ENCODE assay signal across 8 cellular contexts in genomic region chr3:14949126-14949525, GRCh38. TPM values are rescaled to one million over a fixed set of nuclear protein-coding genes. Genes with fewer than 3 reads are reported as not detected.
DNase-seq lines count a peak whose midpoint lies in the region; ATAC-seq, FAIRE-seq and TF ChIP-seq lines count a peak whose summit lies in the region.

No MANE protein-coding gene starts in this region.

- peaks cover 6 to 13% of the 10 kb centered on the region in 2 donors for H3K36me3 ChIP-seq in kidney (ENCODE audit: control insufficient read depth in 1 of 2, insufficient read depth in 2 of 2, low read length in 2 of 2)
- peaks cover 13% of the 10 kb centered on the region for H3K36me3 ChIP-seq in suprapubic skin

- no peak for TF ChIP-seq POLR2A in suprapubic skin (IDR thresholded peaks at IDR 0.05)

- peak overlapping the region; percentile 100 for H3K27ac Mint-ChIP-seq in T-helper 1 cell treated with Interleukin-12 subunit alpha and Interleukin-12 subunit beta and Interleukin-4 antibody, amounts not matched to agents 30 μg/mL and 1 μg/mL, for 36 hours
- H3K27ac Mint-ChIP-seq in activated naive CD8-positive, alpha-beta T cell treated with anti-CD3 and anti-CD28 coated beads, Interleukin-2, amount 50 U/mL, for 24 hours, result peak overlapping the region; percentile 73

- H3K27ac ChIP-seq in kidney (ENCODE audit: low read depth in 2 of 2, low read length in 2 of 2) (peak overlapping the region; percentile 65 to 79), suprapubic skin (peak overlapping the region; percentile 100)

- peak overlapping the region; percentile 84 to 93 for H3K9ac ChIP-seq in kidney (ENCODE audit: low read length in 2 of 2)

- H3K9me3 ChIP-seq in kidney (ENCODE audit: control insufficient read depth in 1 of 2, low read length in 2 of 2), result no peaks in the 10 kb centered on the region
- no peaks in the 10 kb centered on the region for H3K9me3 ChIP-seq in suprapubic skin

- no peak for DNase-seq in T-helper 1 cell
- DNase-seq in activated naive CD8-positive, alpha-beta T cell treated with anti-CD3 and anti-CD28 coated beads, Interleukin-2, amount 50 U/mL, for 24 hours, result no peak
- DNase-seq in kidney, result no peak
- no peak for DNase-seq in suprapubic skin (ENCODE audit: low spot score in 2 of 2)
- DNase-seq in superior temporal gyrus (ENCODE audit: extremely low spot score), result no peak
- no peak for DNase-seq in dedifferentiated amniotic fluid mesenchymal stem cell (ENCODE audit: extremely low spot score)
- DNase-seq in NCI-H345 (lab: John Stamatoyannopoulos, UW), result no peak

- H3K4me3 ChIP-seq in kidney (ENCODE audit: low read length in 2 of 2) (peak overlapping the region; percentile 95 to 97), suprapubic skin (peak overlapping the region; percentile 97)

- 35% methylated on average over 5 of the region's 5 CpGs for WGBS in suprapubic skin

- no peaks in the 10 kb centered on the region for H3K9me3 Mint-ChIP-seq in T-helper 1 cell treated with Interleukin-12 subunit alpha and Interleukin-12 subunit beta and Interleukin-4 antibody, amounts not matched to agents 30 μg/mL and 1 μg/mL, for 36 hours
- H3K9me3 Mint-ChIP-seq in activated naive CD8-positive, alpha-beta T cell treated with anti-CD3 and anti-CD28 coated beads, Interleukin-2, amount 50 U/mL, for 24 hours, result no peaks in the 10 kb centered on the region

- H3K27me3 ChIP-seq in suprapubic skin, result no peaks in the 10 kb centered on the region

- H3K4me1 ChIP-seq in kidney (ENCODE audit: control insufficient read depth in 1 of 2, insufficient read depth in 1 of 2, low read depth in 1 of 2, low read length in 2 of 2) (peaks cover 6 to 14% of the 10 kb centered on the region in 2 donors), suprapubic skin (peaks cover 42% of the 10 kb centered on the region)

- TF ChIP-seq EP300 in suprapubic skin (IDR thresholded peaks at IDR 0.05), result no peak

- H3K4me3 Mint-ChIP-seq in T-helper 1 cell treated with Interleukin-12 subunit alpha and Interleukin-12 subunit beta and Interleukin-4 antibody, amounts not matched to agents 30 μg/mL and 1 μg/mL, for 36 hours, result peak overlapping the region; percentile 98
- H3K4me3 Mint-ChIP-seq in activated naive CD8-positive, alpha-beta T cell treated with anti-CD3 and anti-CD28 coated beads, Interleukin-2, amount 50 U/mL, for 24 hours, result peak overlapping the region; percentile 97

- TF ChIP-seq CTCF in kidney (IDR thresholded peaks at IDR 0.05; ENCODE audit: borderline replicate concordance, extremely low read depth, insufficient read depth), result no peak
- no peak for TF ChIP-seq CTCF in suprapubic skin (IDR thresholded peaks at IDR 0.05)

- ATAC-seq in activated naive CD8-positive, alpha-beta T cell treated with anti-CD3 and anti-CD28 coated beads, Interleukin-2, amount 50 U/mL, for 24 hours, result no peak

- H3K36me3 Mint-ChIP-seq in T-helper 1 cell treated with Interleukin-12 subunit alpha and Interleukin-12 subunit beta and Interleukin-4 antibody, amounts not matched to agents 30 μg/mL and 1 μg/mL, for 36 hours (ENCODE audit: low read depth), result peaks cover 23% of the 10 kb centered on the region
- peaks cover 20% of the 10 kb centered on the region for H3K36me3 Mint-ChIP-seq in activated naive CD8-positive, alpha-beta T cell treated with anti-CD3 and anti-CD28 coated beads, Interleukin-2, amount 50 U/mL, for 24 hours (ENCODE audit: low read depth)

- intact Hi-C loops in kidney (cut with DNase I), result no loop called here

- H3K27me3 Mint-ChIP-seq in T-helper 1 cell treated with Interleukin-12 subunit alpha and Interleukin-12 subunit beta and Interleukin-4 antibody, amounts not matched to agents 30 μg/mL and 1 μg/mL, for 36 hours (ENCODE audit: low read depth), result no peaks in the 10 kb centered on the region
- H3K27me3 Mint-ChIP-seq in activated naive CD8-positive, alpha-beta T cell treated with anti-CD3 and anti-CD28 coated beads, Interleukin-2, amount 50 U/mL, for 24 hours, result no peaks in the 10 kb centered on the region

- no peak for FAIRE-seq in kidney (lab: Jason Lieb, UNC)

- H3K4me1 Mint-ChIP-seq in T-helper 1 cell treated with Interleukin-12 subunit alpha and Interleukin-12 subunit beta and Interleukin-4 antibody, amounts not matched to agents 30 μg/mL and 1 μg/mL, for 36 hours (ENCODE audit: low read depth), result peaks cover 30% of the 10 kb centered on the region
- H3K4me1 Mint-ChIP-seq in activated naive CD8-positive, alpha-beta T cell treated with anti-CD3 and anti-CD28 coated beads, Interleukin-2, amount 50 U/mL, for 24 hours, result peaks cover 44% of the 10 kb centered on the region

RNA-seq across cellular contexts. Expression of gene NR2C2, which starts 1.7 kb away (rescaled TPM):
- total RNA-seq in kidney, result 43.6 TPM
- 3.5 TPM for polyA plus RNA-seq in kidney (ENCODE audit: insufficient read depth, low read depth, low replicate concordance)
- 10 to 100 TPM; 33.3 to 91.6 (median 51.5) TPM for total RNA-seq in suprapubic skin
